In the genomic region with DNA sequence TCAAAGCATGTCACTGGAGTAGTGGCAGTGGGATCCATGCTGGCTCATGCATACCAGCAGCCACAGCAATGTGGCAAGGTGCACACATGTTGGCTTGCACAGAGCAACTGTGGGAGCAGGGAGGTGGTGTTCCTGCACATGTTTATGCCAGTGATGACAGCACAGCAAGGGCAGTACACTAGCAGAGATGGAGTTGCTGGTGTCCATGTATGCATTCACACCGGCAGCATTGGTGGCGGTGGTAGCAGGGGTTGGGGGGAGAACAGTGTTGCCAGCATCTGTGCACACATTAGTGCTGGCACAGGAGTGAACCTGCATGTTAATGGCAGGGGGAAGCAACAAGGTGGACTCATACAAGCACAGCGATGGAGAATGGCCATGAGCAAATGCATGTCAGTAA, we compare ENCODE assay signal across 1 cellular context.
TF ChIP-seq lines count a peak whose summit lies in the region.

No MANE protein-coding gene starts in this region.

TF ChIP-seq in IMR-90, 13 proteins besides CTCF, POLR2A, EP300 and RAD21:
- TF ChIP-seq BHLHE40 (IDR thresholded peaks at IDR 0.05; ENCODE audit: low read depth, low read length) (no peak), NFE2L2 (IDR thresholded peaks at IDR 0.05; ENCODE audit: low read depth, low read length) (no peak), SMC3 (IDR thresholded peaks at IDR 0.05; ENCODE audit: low read depth, low read length) (no peak), CHD1 (IDR thresholded peaks at IDR 0.05; ENCODE audit: low read depth, low read length) (no peak), FOS (IDR thresholded peaks at IDR 0.05; ENCODE audit: low read depth, low read length) (no peak)
- TF ChIP-seq, protein P1, sequence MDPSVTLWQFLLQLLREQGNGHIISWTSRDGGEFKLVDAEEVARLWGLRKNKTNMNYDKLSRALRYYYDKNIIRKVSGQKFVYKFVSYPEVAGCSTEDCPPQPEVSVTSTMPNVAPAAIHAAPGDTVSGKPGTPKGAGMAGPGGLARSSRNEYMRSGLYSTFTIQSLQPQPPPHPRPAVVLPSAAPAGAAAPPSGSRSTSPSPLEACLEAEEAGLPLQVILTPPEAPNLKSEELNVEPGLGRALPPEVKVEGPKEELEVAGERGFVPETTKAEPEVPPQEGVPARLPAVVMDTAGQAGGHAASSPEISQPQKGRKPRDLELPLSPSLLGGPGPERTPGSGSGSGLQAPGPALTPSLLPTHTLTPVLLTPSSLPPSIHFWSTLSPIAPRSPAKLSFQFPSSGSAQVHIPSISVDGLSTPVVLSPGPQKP (IDR thresholded peaks at IDR 0.05; ENCODE audit: borderline replicate concordance, low read depth, low read length): no peak
TF ChIP-seq in IMR-90: peak in this region for 0.
